Comparison of ENCODE assay signal across 8 cellular contexts in the genomic region with DNA sequence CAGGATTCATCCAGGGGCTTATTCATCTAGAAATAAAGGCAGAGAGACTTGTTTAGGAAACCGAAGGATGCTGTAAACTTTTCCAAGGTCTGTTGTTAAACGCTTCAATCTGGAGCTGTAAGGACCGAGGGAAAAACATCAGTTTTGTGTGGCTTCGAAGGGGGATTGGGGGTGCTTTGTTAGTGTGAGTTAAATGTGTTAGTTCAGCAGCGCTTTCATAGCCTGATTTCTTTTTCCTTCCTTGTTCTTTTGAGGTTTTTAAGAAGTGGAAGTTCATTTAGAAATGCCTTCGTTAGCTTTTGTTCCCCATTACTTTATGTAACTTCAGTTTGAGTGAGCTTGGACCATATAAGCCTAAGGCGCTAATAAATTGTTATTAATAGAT. TPM values are rescaled to one million over a fixed set of nuclear protein-coding genes. Genes with fewer than 3 reads are reported as not detected.
DNase-seq lines count a peak whose midpoint lies in the region; ATAC-seq and TF ChIP-seq lines count a peak whose summit lies in the region.
"Had no signal": no experiment of that assay in that cellular context is flagged by ENCODE, and none has a peak within 500 bp of the region (broad histone marks: within the 10 kb centered on the region; RNA-seq: fewer than 3 reads in every experiment).

No MANE protein-coding gene starts in this region.

- 75% methylated on average over 5 of the region's 7 CpGs for WGBS in HUES64
- 18 to 35% (median 26%) methylated on average over 7 of the region's 7 CpGs for WGBS in spleen, 5 donors

- H3K27ac ChIP-seq in HUES64 (ENCODE audit: low read depth, low read length) (no peak overlapping the region), spleen (peak overlapping the region; percentile 35 to 94 (median 92))

- H3K9me3 ChIP-seq in HUES64 (ENCODE audit: insufficient read depth, low read depth, low read length) (no peaks in the 10 kb centered on the region), spleen (no peaks in the 10 kb centered on the region)

- DNase-seq in globus pallidus (ENCODE audit: low spot score) = peak; percentile 29
- DNase-seq in spleen = no peak
- no peak for DNase-seq in GM20000 (ENCODE audit: low spot score)
- DNase-seq: stimulated activated CD4-positive, alpha-beta T cell treated with anti-CD3 and anti-CD28 coated beads, Interleukin-4, amount 100 ng/mL, for 24 hours had no signal

- TF ChIP-seq POLR2A in spleen (IDR thresholded peaks at IDR 0.05) = no peak

- H3K36me3 ChIP-seq in HUES64 (ENCODE audit: insufficient read depth, low read length) (no peaks in the 10 kb centered on the region), spleen (peaks cover 0 to 7% (median 0%) of the 10 kb centered on the region in 6 donors)

- peaks cover 2% of the 10 kb centered on the region for H3K4me1 ChIP-seq in HUES64 (ENCODE audit: insufficient read depth, low read length)
- H3K4me1 ChIP-seq in spleen = peaks cover 18 to 88% (median 56%) of the 10 kb centered on the region in 6 donors

- ATAC-seq in GM21786 (IDR thresholded peaks at IDR 0.05; ENCODE audit: unreplicated experiment) = no peak
- no peak for ATAC-seq in HG03571 (IDR thresholded peaks at IDR 0.05; ENCODE audit: unreplicated experiment)

- TF ChIP-seq CTCF in WI38 (IDR thresholded peaks at IDR 0.05; ENCODE audit: low read depth, low read length) (no peak), spleen (IDR thresholded peaks at IDR 0.05 in 8 of 11, conservative IDR thresholded peaks at IDR 0.05 in 3 of 11) (no peak), GM20000 (IDR thresholded peaks at IDR 0.05; ENCODE audit: extremely low read depth, missing control alignments) (no peak)

- 0 out of 2 replicates have a peak overlapping the region, but pooled peaks have one; percentile 72 for H3K9ac ChIP-seq in HUES64 (ENCODE audit: low read depth, low read length)

- intact Hi-C loops in spleen (cut with DNase I; ENCODE audit: low total_unique reads) = no loop called here

- H3K4me3 ChIP-seq in HUES64 (ENCODE audit: low read length) (peak overlapping the region; percentile 75), WI38 (ENCODE audit: low read depth, low read length) (peak overlapping the region; percentile 96), spleen (peak overlapping the region; percentile 75 to 96 (median 84))

- H3K27me3 ChIP-seq in HUES64 (ENCODE audit: insufficient read depth, low read length) = no peaks in the 10 kb centered on the region
- no peaks in the 10 kb centered on the region for H3K27me3 ChIP-seq in spleen (replicated peaks in 1 of 7)

RNA-seq across cellular contexts. Expression of gene ANKS1A, which starts 1.5 kb away (rescaled TPM):
- 16.8 TPM for polyA plus RNA-seq in HUES64 (2013, experiment 1 of 2)
- 19.3 TPM for polyA plus RNA-seq in HUES64 (2013, experiment 2 of 2)
- 10 to 100 TPM; 32.0 to 68.9 (median 55.5) TPM for total RNA-seq in spleen
- 10 to 100 TPM in 1 of 3 donors, 1 to 10 TPM in 2; 5.1 to 15.0 (median 8.4) TPM for polyA plus RNA-seq in spleen

RNA-seq across cellular contexts. Expression of gene TAF11, which starts 2.7 kb away (rescaled TPM):
- 37.6 TPM for polyA plus RNA-seq in HUES64 (2013, experiment 1 of 2)
- 40.1 TPM for polyA plus RNA-seq in HUES64 (2013, experiment 2 of 2)
- total RNA-seq in spleen = 10 to 100 TPM; 19.1 to 27.7 (median 24.9) TPM
- polyA plus RNA-seq in spleen = 10 to 100 TPM; 34.3 to 56.3 (median 41.5) TPM
